Comparison of ENCODE assay signal across 23 cellular contexts in genomic region chr1:61222240-61222639, GRCh38.
A peak's percentile ranks its signal among the peaks of the same experiment; 100 is the strongest.
DNase-seq lines count a peak whose midpoint lies in the region; ATAC-seq and TF ChIP-seq lines count a peak whose summit lies in the region.
"Had no signal": no experiment of that assay in that cellular context is flagged by ENCODE, and none has a peak within 500 bp of the region (broad histone marks: within the 10 kb centered on the region; RNA-seq: fewer than 3 reads in every experiment).

No MANE protein-coding gene starts in this region.

- H3K27ac ChIP-seq in Karpas-422 (ENCODE audit: low read length) (no peak overlapping the region), ascending aorta (peak overlapping the region; percentile 30 to 42), liver (ENCODE audit: low read depth in 1 of 2, low read length in 2 of 2) (peak overlapping the region; percentile 66 to 68), subcutaneous abdominal adipose tissue (ENCODE audit: low read depth, low read length) (peak overlapping the region; percentile 64)
- H3K27ac ChIP-seq: transverse colon, WERI-Rb-1 had no signal

- no peak overlapping the region for H3K9ac ChIP-seq in Karpas-422 (ENCODE audit: low read length)
- peak overlapping the region in 1 of 2 donors; percentile 66 for H3K9ac ChIP-seq in liver (ENCODE audit: low read depth in 1 of 2, low read length in 2 of 2)
- peak overlapping the region in 1 of 5 donors; percentile 48 for H3K9ac ChIP-seq in subcutaneous abdominal adipose tissue (ENCODE audit: low read length in 5 of 5)

- TF ChIP-seq CTCF in ascending aorta (IDR thresholded peaks at IDR 0.05) (no peak), liver (IDR thresholded peaks at IDR 0.05; ENCODE audit: low read depth, low read length, missing input control) (no peak), nephron progenitor cell (IDR thresholded peaks at IDR 0.05) (no peak)

- no peaks in the 10 kb centered on the region for H3K36me3 Mint-ChIP-seq in nephron progenitor cell (ENCODE audit: low read depth)
- H3K36me3 Mint-ChIP-seq: activated CD8-positive, alpha-beta memory T cell treated with anti-CD3 and anti-CD28 coated beads, Interleukin-2, amount 10 ng/mL, durations not matched to agents 7 days and 5 days; CD14-positive monocyte; natural killer cell had no signal

- no peaks in the 10 kb centered on the region for H3K9me3 Mint-ChIP-seq in nephron progenitor cell
- H3K9me3 Mint-ChIP-seq: activated CD4-positive, alpha-beta T cell treated with anti-CD3 and anti-CD28 coated beads, Interleukin-2, amount 10 ng/mL, durations not matched to agents 7 days and 5 days; activated naive CD4-positive, alpha-beta T cell treated with anti-CD3 and anti-CD28 coated beads for 36 hours; GM23338; natural killer cell had no signal

- no peaks in the 10 kb centered on the region for H3K79me2 ChIP-seq in Karpas-422 (ENCODE audit: low read length)

- no peak for ATAC-seq in GM19023 (IDR thresholded peaks at IDR 0.05; ENCODE audit: unreplicated experiment)
- ATAC-seq: activated CD8-positive, alpha-beta memory T cell treated with anti-CD3 and anti-CD28 coated beads, Interleukin-2, amount 10 ng/mL, durations not matched to agents 7 days and 5 days; GM23338; natural killer cell had no signal

- TF ChIP-seq RAD21 in liver (IDR thresholded peaks at IDR 0.05), result no peak

- no peak overlapping the region for H3K27ac Mint-ChIP-seq in nephron progenitor cell
- H3K27ac Mint-ChIP-seq: activated CD4-positive, alpha-beta T cell treated with anti-CD3 and anti-CD28 coated beads, Interleukin-2, amount 10 ng/mL, durations not matched to agents 7 days and 5 days; activated CD8-positive, alpha-beta memory T cell treated with anti-CD3 and anti-CD28 coated beads, Interleukin-2, amount 10 ng/mL, durations not matched to agents 7 days and 5 days; activated naive CD4-positive, alpha-beta T cell treated with anti-CD3 and anti-CD28 coated beads for 36 hours; CD14-positive monocyte; GM23338; natural killer cell had no signal

- H3K4me3 ChIP-seq in Karpas-422 (ENCODE audit: low read length), result no peak overlapping the region
- H3K4me3 ChIP-seq in ascending aorta, result peak overlapping the region in 1 of 2 donors; percentile 40
- no peak overlapping the region for H3K4me3 ChIP-seq in liver (ENCODE audit: low read depth in 1 of 3, low read length in 3 of 3)
- no peak overlapping the region for H3K4me3 ChIP-seq in subcutaneous abdominal adipose tissue (ENCODE audit: low read depth in 1 of 5, low read length in 5 of 5)
- H3K4me3 ChIP-seq: GM23338, pancreas, transverse colon had no signal

- 48% methylated on average over 2 of the region's 2 CpGs for WGBS in liver

- no peak overlapping the region for H2AFZ ChIP-seq in Karpas-422 (ENCODE audit: low read length)
- H2AFZ ChIP-seq: GM23338 had no signal

- H3K9me3 ChIP-seq in Karpas-422 (ENCODE audit: low read length) (no peaks in the 10 kb centered on the region), ascending aorta (no peaks in the 10 kb centered on the region), liver (ENCODE audit: control insufficient read depth in 4 of 4, low read length in 3 of 4) (no peaks in the 10 kb centered on the region), subcutaneous abdominal adipose tissue (ENCODE audit: control insufficient read depth in 5 of 5, low read length in 5 of 5) (no peaks in the 10 kb centered on the region)
- H3K9me3 ChIP-seq: pancreas, transverse colon had no signal

- intact Hi-C loops in ascending aorta (cut with DNase I), result loop anchor here (5.0 kb wide), 1 partner anchor 55 kb away; no protein-coding TSS in a partner anchor

- no peak overlapping the region for H3K4me3 Mint-ChIP-seq in nephron progenitor cell
- H3K4me3 Mint-ChIP-seq: activated CD4-positive, alpha-beta T cell treated with anti-CD3 and anti-CD28 coated beads, Interleukin-2, amount 10 ng/mL, durations not matched to agents 7 days and 5 days; activated CD8-positive, alpha-beta memory T cell treated with anti-CD3 and anti-CD28 coated beads, Interleukin-2, amount 10 ng/mL, durations not matched to agents 7 days and 5 days; activated naive CD4-positive, alpha-beta T cell treated with anti-CD3 and anti-CD28 coated beads for 36 hours; CD14-positive monocyte; GM23338; natural killer cell had no signal

- peak overlapping the region; percentile 11 for H3K4me2 ChIP-seq in Karpas-422 (ENCODE audit: low read depth, low read length, poor library complexity, severe bottlenecking)
- H3K4me2 ChIP-seq: GM23338 had no signal

- no peak for DNase-seq in Karpas-422
- no peak for DNase-seq in ascending aorta (ENCODE audit: low spot score in 2 of 2)
- no peak for DNase-seq in nephron progenitor cell
- no peak for DNase-seq in NK-92 (lab: John Stamatoyannopoulos, UW; ENCODE audit: unreplicated experiment)
- DNase-seq: activated CD4-positive, alpha-beta T cell treated with anti-CD3 and anti-CD28 coated beads, Interleukin-2, amount 10 ng/mL, durations not matched to agents 7 days and 5 days; activated CD8-positive, alpha-beta memory T cell treated with anti-CD3 and anti-CD28 coated beads, Interleukin-2, amount 10 ng/mL, durations not matched to agents 7 days and 5 days; activated naive CD4-positive, alpha-beta T cell treated with anti-CD3 and anti-CD28 coated beads for 36 hours; amniotic stem cell; dermis blood vessel endothelial cell; KG1; kidney glomerular epithelial cell; natural killer cell; NCI-H187 treated with DMSO at 0.1 percent for 48 hours; NCI-H226; pancreas; stimulated activated naive CD4-positive, alpha-beta T cell treated with Interleukin-2 at 50 U/mL for 16 hours; transverse colon; WERI-Rb-1 had no signal

- no peaks in the 10 kb centered on the region for H3K27me3 ChIP-seq in Karpas-422 (ENCODE audit: low read length)
- no peaks in the 10 kb centered on the region for H3K27me3 ChIP-seq in ascending aorta
- no peaks in the 10 kb centered on the region for H3K27me3 ChIP-seq in liver (ENCODE audit: control insufficient read depth in 4 of 4, insufficient read depth in 4 of 4, low read length in 3 of 4)
- H3K27me3 ChIP-seq in subcutaneous abdominal adipose tissue (ENCODE audit: control insufficient read depth in 5 of 5, insufficient read depth in 4 of 5, low read length in 5 of 5), result no peaks in the 10 kb centered on the region
- H3K27me3 ChIP-seq: pancreas, transverse colon had no signal

- H3K4me1 ChIP-seq in Karpas-422 (ENCODE audit: low read length), result peaks cover 15% of the 10 kb centered on the region
- peaks cover 4 to 33% of the 10 kb centered on the region in 2 donors for H3K4me1 ChIP-seq in ascending aorta
- peaks cover 0 to 25% (median 12%) of the 10 kb centered on the region in 4 donors for H3K4me1 ChIP-seq in liver (ENCODE audit: control insufficient read depth in 4 of 4, insufficient read depth in 4 of 4, low read length in 3 of 4)
- peaks cover 2 to 46% (median 34%) of the 10 kb centered on the region in 5 donors for H3K4me1 ChIP-seq in subcutaneous abdominal adipose tissue (ENCODE audit: control insufficient read depth in 5 of 5, insufficient read depth in 5 of 5, low read length in 5 of 5)

- H3K36me3 ChIP-seq in Karpas-422 (ENCODE audit: insufficient read depth, low read length), result no peaks in the 10 kb centered on the region
- no peaks in the 10 kb centered on the region for H3K36me3 ChIP-seq in ascending aorta
- H3K36me3 ChIP-seq in liver (ENCODE audit: control insufficient read depth in 4 of 4, insufficient read depth in 3 of 4, low read depth in 1 of 4, low read length in 3 of 4), result no peaks in the 10 kb centered on the region
- H3K36me3 ChIP-seq in subcutaneous abdominal adipose tissue (ENCODE audit: control insufficient read depth in 5 of 5, insufficient read depth in 5 of 5, low read length in 5 of 5), result no peaks in the 10 kb centered on the region
- H3K36me3 ChIP-seq: pancreas, transverse colon, WERI-Rb-1 had no signal

- no peaks in the 10 kb centered on the region for H3K9me2 ChIP-seq in Karpas-422 (replicated peaks; ENCODE audit: insufficient read depth, low read length)

- H3K4me1 Mint-ChIP-seq in nephron progenitor cell, result no peaks in the 10 kb centered on the region
- H3K4me1 Mint-ChIP-seq: activated CD4-positive, alpha-beta T cell treated with anti-CD3 and anti-CD28 coated beads, Interleukin-2, amount 10 ng/mL, durations not matched to agents 7 days and 5 days; activated CD8-positive, alpha-beta memory T cell treated with anti-CD3 and anti-CD28 coated beads, Interleukin-2, amount 10 ng/mL, durations not matched to agents 7 days and 5 days; natural killer cell had no signal

- H3K27me3 Mint-ChIP-seq in nephron progenitor cell (ENCODE audit: low read depth, poor library complexity), result no peaks in the 10 kb centered on the region

- H4K20me1 ChIP-seq in Karpas-422 (ENCODE audit: insufficient read depth, low read depth, low read length), result peaks cover 38% of the 10 kb centered on the region

TF ChIP-seq in liver, 16 proteins besides CTCF, POLR2A, EP300 and RAD21 (continues in another document):
- TF ChIP-seq ATF3 (IDR thresholded peaks at IDR 0.05), result no peak
- no peak for TF ChIP-seq HNF4G (IDR thresholded peaks at IDR 0.05)
- no peak for TF ChIP-seq MAX (IDR thresholded peaks at IDR 0.05)
- TF ChIP-seq RXRA (IDR thresholded peaks at IDR 0.05), result no peak
